ENCODE assay signal across 24 cellular contexts in genomic region chr6:3793545-3793944, GRCh38. TPM values are rescaled to one million over a fixed set of nuclear protein-coding genes. Genes with fewer than 3 reads are reported as not detected.
DNase-seq lines count a peak whose midpoint lies in the region; ATAC-seq and TF ChIP-seq lines count a peak whose summit lies in the region.
"Had no signal": no experiment of that assay in that cellular context is flagged by ENCODE, and none has a peak within 500 bp of the region (broad histone marks: within the 10 kb centered on the region; RNA-seq: fewer than 3 reads in every experiment).

No MANE protein-coding gene starts in this region.

- H3K79me2 ChIP-seq in GM23338 (replicated peaks; ENCODE audit: insufficient read depth) = no peaks in the 10 kb centered on the region

- peaks cover 6% of the 10 kb centered on the region for H3K4me1 ChIP-seq in GM23338 (ENCODE audit: insufficient read depth)
- peaks cover 0 to 6% of the 10 kb centered on the region in 2 donors for H3K4me1 ChIP-seq in aorta (ENCODE audit: control insufficient read depth in 1 of 2, insufficient read depth in 2 of 2, low read length in 2 of 2)
- H3K4me1 ChIP-seq: Peyer's patch, prostate gland, uterus had no signal

- H3K4me1 Mint-ChIP-seq in GM23338 = peaks cover 19% of the 10 kb centered on the region

- H3K4me2 ChIP-seq in GM23338 = no peak overlapping the region
- H3K4me2 ChIP-seq: SK-N-SH, smooth muscle cell had no signal

- H3K4me3 ChIP-seq in GM23338 = no peak overlapping the region
- no peak overlapping the region for H3K4me3 ChIP-seq in aorta (ENCODE audit: low read length in 2 of 2)
- H3K4me3 ChIP-seq: cardiac muscle cell, gastroesophageal sphincter, K562, Peyer's patch, prostate gland, smooth muscle cell, uterus had no signal

- ATAC-seq in GM18511 (IDR thresholded peaks at IDR 0.05; ENCODE audit: unreplicated experiment) = peak; percentile 39
- no peak for ATAC-seq in GM23338
- peak; percentile 42 for ATAC-seq in HG03378 (IDR thresholded peaks at IDR 0.05; ENCODE audit: unreplicated experiment)
- no peak for ATAC-seq in aorta (ENCODE audit: low FRiP score)
- ATAC-seq: gastroesophageal sphincter, K562, left cardiac atrium had no signal

- H2AFZ ChIP-seq in GM23338 = 0 out of 2 replicates have a peak overlapping the region, but pooled peaks have one; percentile 18

- TF ChIP-seq CTCF in GM23338 (conservative IDR thresholded peaks at IDR 0.05; ENCODE audit: low read depth in 2 of 2) = no peak

- H3K36me3 ChIP-seq in GM23338 (ENCODE audit: insufficient read depth) (no peaks in the 10 kb centered on the region), aorta (ENCODE audit: control insufficient read depth in 1 of 2, insufficient read depth in 2 of 2, low read length in 1 of 2) (no peaks in the 10 kb centered on the region)
- H3K36me3 ChIP-seq: cardiac muscle cell, gastroesophageal sphincter, Peyer's patch, prostate gland, uterus had no signal

- no peaks in the 10 kb centered on the region for H4K20me1 ChIP-seq in GM23338 (replicated peaks; ENCODE audit: insufficient read depth)

- H3K9me3 ChIP-seq in aorta (ENCODE audit: control insufficient read depth, low read length) = no peaks in the 10 kb centered on the region
- H3K9me3 ChIP-seq: gastroesophageal sphincter, Peyer's patch, prostate gland, SK-N-SH, uterus had no signal

- no peaks in the 10 kb centered on the region; the same call in 1 of the 2 replicates for H3K9me2 ChIP-seq in GM23338 (ENCODE audit: insufficient read depth)
- H3K9me2 ChIP-seq: SK-N-SH had no signal

- H3K36me3 Mint-ChIP-seq in GM23338 (ENCODE audit: low read depth) = peaks cover 2% of the 10 kb centered on the region; the same call in 1 of the 3 replicates
- H3K36me3 Mint-ChIP-seq: mesothelial cell of epicardium had no signal

- H3K27me3 Mint-ChIP-seq in GM23338 (ENCODE audit: insufficient read depth, low read depth, poor library complexity) = peaks cover 3% of the 10 kb centered on the region

- H3K27ac ChIP-seq in GM23338 (ENCODE audit: low read depth) = no peak overlapping the region
- H3K27ac ChIP-seq in aorta (ENCODE audit: low read depth in 1 of 2, low read length in 2 of 2) = no peak overlapping the region
- H3K27ac ChIP-seq: cardiac muscle cell, gastroesophageal sphincter, prostate gland, uterus had no signal

- no peak overlapping the region for H3K27ac Mint-ChIP-seq in GM23338
- H3K27ac Mint-ChIP-seq: mesothelial cell of epicardium, nephron had no signal

- intact Hi-C loops in aorta (cut with DNase I) = no loop called here

- no peaks in the 10 kb centered on the region for H3F3A ChIP-seq in GM23338 (replicated peaks; ENCODE audit: low read depth)

- H3K4me3 Mint-ChIP-seq in GM23338 = no peak overlapping the region
- H3K4me3 Mint-ChIP-seq: mesothelial cell of epicardium, nephron had no signal

- 93 to 97% methylated on average over 3 of the region's 3 CpGs for WGBS in aorta, 2 donors

- H3K9me3 Mint-ChIP-seq in GM23338 = peaks cover 2% of the 10 kb centered on the region; the same call in 2 of the 3 replicates
- H3K9me3 Mint-ChIP-seq: mesothelial cell of epicardium, nephron had no signal

- no peak for DNase-seq in GM23338 (ENCODE audit: low spot score)
- peak; percentile 20 for DNase-seq in kidney glomerular epithelial cell (lab: John Stamatoyannopoulos, UW)
- DNase-seq in MV-4-11 (lab: John Stamatoyannopoulos, UW) = no peak
- DNase-seq in NOMO-1 treated with dmso at 0.1 percent for 144 hours (lab: John Stamatoyannopoulos, UW; ENCODE audit: unreplicated experiment) = no peak
- no peak for DNase-seq in NCI-H1417 treated with DMSO at 0.1 percent for 48 hours (lab: John Stamatoyannopoulos, UW)
- no peak for DNase-seq in aorta
- DNase-seq: activated CD4-positive, alpha-beta T cell treated with anti-CD3 and anti-CD28 coated beads for 1 hour; DND-41; left cardiac atrium; NCI-H1092 treated with DMSO at 0.1 percent for 48 hours; NCI-H748 treated with DMSO at 0.1 percent for 48 hours; SK-N-SH; stimulated activated CD4-positive, alpha-beta T cell treated with anti-CD3 and anti-CD28 coated beads, Interleukin-4, amount 100 ng/mL, for 24 hours; uterus had no signal

- no peaks in the 10 kb centered on the region for H3K27me3 ChIP-seq in GM23338 (ENCODE audit: insufficient read depth)
- no peaks in the 10 kb centered on the region for H3K27me3 ChIP-seq in aorta (ENCODE audit: control insufficient read depth in 1 of 2, insufficient read depth in 2 of 2, low read length in 1 of 2)
- H3K27me3 ChIP-seq: cardiac muscle cell, gastroesophageal sphincter, Peyer's patch, uterus had no signal

TF ChIP-seq in GM23338, 12 proteins besides CTCF, POLR2A, EP300 and RAD21 (continues in another document):
- TF ChIP-seq STAT1 (IDR thresholded peaks at IDR 0.05; ENCODE audit: unreplicated experiment) = no peak
- TF ChIP-seq, protein P1, sequence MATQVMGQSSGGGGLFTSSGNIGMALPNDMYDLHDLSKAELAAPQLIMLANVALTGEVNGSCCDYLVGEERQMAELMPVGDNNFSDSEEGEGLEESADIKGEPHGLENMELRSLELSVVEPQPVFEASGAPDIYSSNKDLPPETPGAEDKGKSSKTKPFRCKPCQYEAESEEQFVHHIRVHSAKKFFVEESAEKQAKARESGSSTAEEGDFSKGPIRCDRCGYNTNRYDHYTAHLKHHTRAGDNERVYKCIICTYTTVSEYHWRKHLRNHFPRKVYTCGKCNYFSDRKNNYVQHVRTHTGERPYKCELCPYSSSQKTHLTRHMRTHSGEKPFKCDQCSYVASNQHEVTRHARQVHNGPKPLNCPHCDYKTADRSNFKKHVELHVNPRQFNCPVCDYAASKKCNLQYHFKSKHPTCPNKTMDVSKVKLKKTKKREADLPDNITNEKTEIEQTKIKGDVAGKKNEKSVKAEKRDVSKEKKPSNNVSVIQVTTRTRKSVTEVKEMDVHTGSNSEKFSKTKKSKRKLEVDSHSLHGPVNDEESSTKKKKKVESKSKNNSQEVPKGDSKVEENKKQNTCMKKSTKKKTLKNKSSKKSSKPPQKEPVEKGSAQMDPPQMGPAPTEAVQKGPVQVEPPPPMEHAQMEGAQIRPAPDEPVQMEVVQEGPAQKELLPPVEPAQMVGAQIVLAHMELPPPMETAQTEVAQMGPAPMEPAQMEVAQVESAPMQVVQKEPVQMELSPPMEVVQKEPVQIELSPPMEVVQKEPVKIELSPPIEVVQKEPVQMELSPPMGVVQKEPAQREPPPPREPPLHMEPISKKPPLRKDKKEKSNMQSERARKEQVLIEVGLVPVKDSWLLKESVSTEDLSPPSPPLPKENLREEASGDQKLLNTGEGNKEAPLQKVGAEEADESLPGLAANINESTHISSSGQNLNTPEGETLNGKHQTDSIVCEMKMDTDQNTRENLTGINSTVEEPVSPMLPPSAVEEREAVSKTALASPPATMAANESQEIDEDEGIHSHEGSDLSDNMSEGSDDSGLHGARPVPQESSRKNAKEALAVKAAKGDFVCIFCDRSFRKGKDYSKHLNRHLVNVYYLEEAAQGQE (IDR thresholded peaks at IDR 0.05; ENCODE audit: unreplicated experiment) = no peak
- TF ChIP-seq ZNF331 (CRISPR knock-in tag; IDR thresholded peaks at IDR 0.05; ENCODE audit: low read depth) = no peak
- TF ChIP-seq EZH2phosphoT487 (IDR thresholded peaks at IDR 0.05; ENCODE audit: unreplicated experiment) = no peak
- no peak for TF ChIP-seq NANOG (IDR thresholded peaks at IDR 0.05; ENCODE audit: borderline replicate concordance)
- no peak for TF ChIP-seq ZNF114 (CRISPR knock-in tag; IDR thresholded peaks at IDR 0.05)
- no peak for TF ChIP-seq EZH2 (IDR thresholded peaks at IDR 0.05; ENCODE audit: low read depth, unreplicated experiment)
- TF ChIP-seq ETS1 (IDR thresholded peaks at IDR 0.05) = no peak
- no peak for TF ChIP-seq POLR2AphosphoS5 (IDR thresholded peaks at IDR 0.05; ENCODE audit: low read depth)

RNA-seq across cellular contexts. Expression of gene PXDC1, which starts 42.0 kb away (rescaled TPM):
- total RNA-seq in GM23338 (2014; rRNA removed; shearing (Covaris generic)) = 1.7 and 1.8 TPM in 2 replicates
- polyA plus RNA-seq in GM23338 (2016; fragmentation: Nextera tagmentation; extraction: Ambion mirVana) (0.78 and 1.2 TPM in 2 replicates), aorta (100 to 1,000 TPM; 136 to 146 TPM)
- 100 to 1,000 TPM; 110 to 222 TPM for total RNA-seq in aorta

RNA-seq across cellular contexts. Expression of gene FAM50B, which starts 55.6 kb away (rescaled TPM):
- total RNA-seq in GM23338 (2014; rRNA removed; shearing (Covaris generic)) = 4.3 and 4.4 TPM in 2 replicates
- polyA plus RNA-seq in GM23338 (2016; fragmentation: Nextera tagmentation; extraction: Ambion mirVana) (3.3 and 4.8 TPM in 2 replicates), aorta (10 to 100 TPM; 11.8 to 13.6 TPM)
- 1 to 10 TPM; 7.8 to 9.1 TPM for total RNA-seq in aorta

Comparison
In these comparisons a context has a peak if more than half of its experiments do, and no peak if none do; other contexts are left out.
1. ATAC-seq: peak in GM18511 (single experiment) and HG03378 (single experiment); none in GM23338 (single experiment) and aorta (single experiment).
2. RNA of gene PXDC1, which starts 42.0 kb away (total RNA-seq): 110 to 222 TPM in aorta; 1.7 to 1.8 TPM in GM23338; every median in the first group is over 10 times any median in the second.